19 cellular contexts compared by ENCODE assay signal in the genomic region with DNA sequence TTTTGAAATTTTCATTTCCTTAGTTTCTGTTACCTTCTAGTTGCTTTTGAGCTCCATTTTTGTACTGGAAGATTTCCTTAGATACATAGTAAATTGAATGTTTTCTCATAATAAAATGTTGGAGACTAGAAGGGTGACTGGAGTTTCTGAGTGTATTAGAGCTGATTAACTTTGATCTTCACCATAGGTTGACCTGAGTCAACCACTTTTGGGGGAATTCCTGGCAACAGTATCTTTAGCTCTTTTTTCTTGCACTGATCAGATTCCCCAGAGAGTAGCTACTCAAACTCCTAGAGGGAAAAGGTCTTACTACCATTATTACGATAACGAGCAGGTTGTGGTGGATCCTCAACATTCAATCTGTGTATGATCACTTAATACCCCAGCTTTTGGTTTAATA.
DNase-seq lines count a peak whose midpoint lies in the region; ATAC-seq, FAIRE-seq and TF ChIP-seq lines count a peak whose summit lies in the region.
"Had no signal": no experiment of that assay in that cellular context is flagged by ENCODE, and none has a peak within 500 bp of the region (broad histone marks: within the 10 kb centered on the region; RNA-seq: fewer than 3 reads in every experiment).

No MANE protein-coding gene starts in this region.

- no peak overlapping the region for H3K4me3 Mint-ChIP-seq in activated CD8-positive, alpha-beta T cell treated with anti-CD3 and anti-CD28 coated beads, Interleukin-2, amount 10 ng/mL, durations not matched to agents 7 days and 5 days
- no peak overlapping the region for H3K4me3 Mint-ChIP-seq in CD8-positive, alpha-beta T cell
- H3K4me3 Mint-ChIP-seq: CD4-positive, alpha-beta memory T cell had no signal

- no peaks in the 10 kb centered on the region for H3K4me1 Mint-ChIP-seq in activated CD8-positive, alpha-beta T cell treated with anti-CD3 and anti-CD28 coated beads, Interleukin-2, amount 10 ng/mL, durations not matched to agents 7 days and 5 days (ENCODE audit: low read depth)
- no peaks in the 10 kb centered on the region for H3K4me1 Mint-ChIP-seq in CD8-positive, alpha-beta T cell (ENCODE audit: low read depth)

- H3K27ac Mint-ChIP-seq in activated CD8-positive, alpha-beta T cell treated with anti-CD3 and anti-CD28 coated beads, Interleukin-2, amount 10 ng/mL, durations not matched to agents 7 days and 5 days, result no peak overlapping the region
- H3K27ac Mint-ChIP-seq in CD8-positive, alpha-beta T cell, result no peak overlapping the region
- H3K27ac Mint-ChIP-seq: CD4-positive, alpha-beta memory T cell had no signal

- peaks cover 5% of the 10 kb centered on the region for H3K36me3 Mint-ChIP-seq in activated CD8-positive, alpha-beta T cell treated with anti-CD3 and anti-CD28 coated beads, Interleukin-2, amount 10 ng/mL, durations not matched to agents 7 days and 5 days (ENCODE audit: low read depth)
- H3K36me3 Mint-ChIP-seq in CD8-positive, alpha-beta T cell, result peaks cover 3% of the 10 kb centered on the region
- H3K36me3 Mint-ChIP-seq: CD4-positive, alpha-beta memory T cell had no signal

- peaks cover 3% of the 10 kb centered on the region for H3K9me3 Mint-ChIP-seq in activated CD8-positive, alpha-beta T cell treated with anti-CD3 and anti-CD28 coated beads, Interleukin-2, amount 10 ng/mL, durations not matched to agents 7 days and 5 days (ENCODE audit: insufficient read depth)
- H3K9me3 Mint-ChIP-seq in CD8-positive, alpha-beta T cell, result peaks cover 4% of the 10 kb centered on the region

- peak; percentile 56 for FAIRE-seq in GM12892 (lab: Jason Lieb, UNC)
- FAIRE-seq: A549, H1 had no signal

- peak; percentile 49 for ATAC-seq in GM18520 (IDR thresholded peaks at IDR 0.05; ENCODE audit: unreplicated experiment)
- peak; percentile 73 for ATAC-seq in HG02610 (IDR thresholded peaks at IDR 0.05; ENCODE audit: unreplicated experiment)
- no peak for ATAC-seq in activated CD8-positive, alpha-beta T cell treated with anti-CD3 and anti-CD28 coated beads, Interleukin-2, amount 10 ng/mL, durations not matched to agents 7 days and 5 days
- ATAC-seq in CD8-positive, alpha-beta T cell, result no peak
- ATAC-seq: A549 had no signal

- H3K9me3 ChIP-seq in CD8-positive, alpha-beta T cell (ENCODE audit: low read length), result no peaks in the 10 kb centered on the region
- H3K9me3 ChIP-seq: A549, Caco-2 had no signal

- CTCF ChIA-PET in activated CD8-positive, alpha-beta T cell treated with anti-CD3 and anti-CD28 coated beads, Interleukin-2, amount 10 ng/mL, durations not matched to agents 7 days and 5 days (lab: Charles Lee), result interaction anchor here (0.5 to 2.9 kb wide), 4 partner anchors 18 to 536 kb away, joined by 3 to 10 read pairs (median 6); no protein-coding TSS in a partner anchor
- CTCF ChIA-PET in CD8-positive, alpha-beta T cell (lab: Charles Lee), result interaction anchor here (1.3 kb wide), 2 partner anchors 17 to 741 kb away, joined by 3 to 6 read pairs; no protein-coding TSS in a partner anchor

- no peaks in the 10 kb centered on the region for H3K27me3 ChIP-seq in CD8-positive, alpha-beta T cell (ENCODE audit: insufficient read depth, low read length)

- POLR2A ChIA-PET in activated CD8-positive, alpha-beta T cell treated with anti-CD3 and anti-CD28 coated beads, Interleukin-2, amount 10 ng/mL, durations not matched to agents 7 days and 5 days (lab: Charles Lee), result no interaction called here
- POLR2A ChIA-PET in CD8-positive, alpha-beta T cell (lab: Charles Lee), result no interaction called here

- intact Hi-C loops in CD8-positive, alpha-beta T cell (cut with DNase I, micrococcal nuclease), result no loop called here

- no peaks in the 10 kb centered on the region for H3K4me1 ChIP-seq in CD8-positive, alpha-beta T cell (ENCODE audit: insufficient read depth, low read length)
- H3K4me1 ChIP-seq: A549, Caco-2 had no signal

- TF ChIP-seq CTCF in CD8-positive, alpha-beta T cell (IDR thresholded peaks at IDR 0.05), result no peak

- DNase-seq in GM12892 (ENCODE audit: insufficient read length), result no peak
- DNase-seq in activated CD8-positive, alpha-beta T cell treated with anti-CD3 and anti-CD28 coated beads, Interleukin-2, amount 10 ng/mL, durations not matched to agents 7 days and 5 days, result no peak
- DNase-seq in epidermal melanocyte (ENCODE audit: insufficient read length, low spot score), result no peak
- DNase-seq in NCI-H187 (lab: John Stamatoyannopoulos, UW), result no peak
- no peak for DNase-seq in CD8-positive, alpha-beta T cell
- DNase-seq: 8988T; ACHN; C1 segment of cervical spinal cord; Caco-2; CD4-positive, alpha-beta memory T cell; DMS153; DND-41; GDM1; H7 had no signal

- no peaks in the 10 kb centered on the region for H3K27me3 Mint-ChIP-seq in activated CD8-positive, alpha-beta T cell treated with anti-CD3 and anti-CD28 coated beads, Interleukin-2, amount 10 ng/mL, durations not matched to agents 7 days and 5 days (ENCODE audit: low read depth)
- H3K27me3 Mint-ChIP-seq in CD8-positive, alpha-beta T cell (ENCODE audit: low read depth), result no peaks in the 10 kb centered on the region

- H3K27ac ChIP-seq in angular gyrus (ENCODE audit: low read depth, low read length), result peak overlapping the region; percentile 62
- no peak overlapping the region for H3K27ac ChIP-seq in CD8-positive, alpha-beta T cell (ENCODE audit: low read depth, low read length)
- H3K27ac ChIP-seq: A549 had no signal

- no peak overlapping the region for H3K4me3 ChIP-seq in CD8-positive, alpha-beta T cell (ENCODE audit: low read depth, low read length)
- H3K4me3 ChIP-seq: A549 had no signal

- no peaks in the 10 kb centered on the region for H3K36me3 ChIP-seq in CD8-positive, alpha-beta T cell (ENCODE audit: insufficient read depth, low read length)

- TF ChIP-seq POLR2A in GM12892 (IDR thresholded peaks at IDR 0.05; ENCODE audit: low read depth, low read length), result no peak

Comparison
In these comparisons a context has a peak if more than half of its experiments do, and no peak if none do; other contexts are left out.
1. ATAC-seq: peak in GM18520 (single experiment) and HG02610 (single experiment); none in activated CD8-positive, alpha-beta T cell treated with anti-CD3 and anti-CD28 coated beads, Interleukin-2, amount 10 ng/mL, durations not matched to agents 7 days and 5 days (single experiment) and CD8-positive, alpha-beta T cell (single experiment).